ENCODE assay signal across 8 cellular contexts in genomic region chr10:119750391-119751230, GRCh38. TPM values are rescaled to one million over a fixed set of nuclear protein-coding genes. Genes with fewer than 3 reads are reported as not detected.
DNase-seq lines count a peak whose midpoint lies in the region; ATAC-seq and TF ChIP-seq lines count a peak whose summit lies in the region.

No MANE protein-coding gene starts in this region.

- no peak overlapping the region for H3K4me3 ChIP-seq in coronary artery
- no peak overlapping the region for H3K4me3 ChIP-seq in liver (ENCODE audit: low read depth in 1 of 3, low read length in 3 of 3)

- TF ChIP-seq RAD21 in liver (IDR thresholded peaks at IDR 0.05), result peak; percentile 95 to 98

- TF ChIP-seq CTCF in coronary artery (IDR thresholded peaks at IDR 0.05) (peak; percentile 82), liver (IDR thresholded peaks at IDR 0.05; ENCODE audit: low read depth, low read length, missing input control) (peak; percentile 87)

- DNase-seq in AML-193 (lab: John Stamatoyannopoulos, UW), result peak; percentile 63 to 74
- peak; percentile 47 for DNase-seq in NCI-H510A (lab: John Stamatoyannopoulos, UW)
- peak; percentile 33 for DNase-seq in activated CD4-positive, alpha-beta T cell treated with anti-CD3 and anti-CD28 coated beads for 1 hour
- DNase-seq in coronary artery (ENCODE audit: low spot score), result no peak
- peak; percentile 29 to 54 (median 30) for DNase-seq in stimulated activated CD4-positive, alpha-beta T cell treated with anti-CD3 and anti-CD28 coated beads, TNF-alpha, amount 100 ng/mL, for 24 hours (ENCODE audit: low read depth in 3 of 3)

- no peaks in the 10 kb centered on the region for H3K27me3 ChIP-seq in liver (ENCODE audit: control insufficient read depth in 4 of 4, insufficient read depth in 4 of 4, low read length in 3 of 4)

- no peaks in the 10 kb centered on the region for H3K36me3 ChIP-seq in liver (ENCODE audit: control insufficient read depth in 4 of 4, insufficient read depth in 3 of 4, low read depth in 1 of 4, low read length in 3 of 4)

- H3K9me3 ChIP-seq in liver (ENCODE audit: control insufficient read depth in 4 of 4, low read length in 3 of 4), result no peaks in the 10 kb centered on the region

- H3K4me1 ChIP-seq in liver (ENCODE audit: control insufficient read depth in 4 of 4, insufficient read depth in 4 of 4, low read length in 3 of 4), result no peaks in the 10 kb centered on the region

- no peak overlapping the region for H3K27ac ChIP-seq in coronary artery
- H3K27ac ChIP-seq in liver (ENCODE audit: low read depth in 1 of 2, low read length in 2 of 2), result no peak overlapping the region

- WGBS in liver, result 35% methylated on average over 9 of the region's 9 CpGs

- peak; percentile 91 for ATAC-seq in GM18868 (IDR thresholded peaks at IDR 0.05; ENCODE audit: unreplicated experiment)
- peak; percentile 88 for ATAC-seq in HG03175 (IDR thresholded peaks at IDR 0.05; ENCODE audit: unreplicated experiment)

- H3K9ac ChIP-seq in liver (ENCODE audit: low read depth in 1 of 2, low read length in 2 of 2), result peak overlapping the region in 1 of 2 donors; percentile 45

TF ChIP-seq in liver, 16 proteins besides CTCF, POLR2A, EP300 and RAD21:
- TF ChIP-seq MAX (IDR thresholded peaks at IDR 0.05) (no peak), GABPA (IDR thresholded peaks at IDR 0.05 in 1 of 2, conservative IDR thresholded peaks at IDR 0.05 in 1 of 2) (no peak), ATF3 (IDR thresholded peaks at IDR 0.05) (no peak), ZBTB33 (IDR thresholded peaks at IDR 0.05) (no peak), NR2F2 (IDR thresholded peaks at IDR 0.05) (no peak), TAF1 (conservative IDR thresholded peaks at IDR 0.05) (no peak)

RNA-seq across cellular contexts. Expression of gene INPP5F, which starts 24.8 kb away (rescaled TPM):
- total RNA-seq in liver, result 1 to 10 TPM; 2.8 to 8.1 TPM
- polyA plus RNA-seq in liver, result 1 to 10 TPM; 1.1 to 1.5 TPM
